Comparison of ENCODE assay signal across 8 cellular contexts in the genomic region with DNA sequence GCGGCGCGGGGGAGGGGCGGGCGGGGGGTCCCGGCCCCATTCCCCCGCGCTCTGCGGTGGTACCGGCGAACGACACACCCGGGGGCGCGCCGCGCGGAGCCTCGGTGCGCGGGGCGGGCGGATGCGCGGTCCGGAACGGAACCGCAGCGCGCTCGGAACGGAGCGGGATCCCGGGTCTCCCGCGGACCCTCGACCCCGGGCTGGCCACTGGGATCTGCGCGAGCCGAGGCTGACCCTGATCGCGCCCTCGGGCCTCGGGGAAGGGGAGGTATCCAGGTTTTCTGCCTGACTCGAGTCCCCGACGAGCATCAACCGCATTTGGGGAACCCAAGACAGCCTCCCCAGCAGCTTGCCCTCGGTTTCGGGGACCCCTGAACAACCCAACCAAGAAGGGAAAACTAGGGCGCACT. TPM values are rescaled to one million over a fixed set of nuclear protein-coding genes. Genes with fewer than 3 reads are reported as not detected.
DNase-seq lines count a peak whose midpoint lies in the region; ATAC-seq and TF ChIP-seq lines count a peak whose summit lies in the region.
"Had no signal": no experiment of that assay in that cellular context is flagged by ENCODE, and none has a peak within 500 bp of the region (broad histone marks: within the 10 kb centered on the region; RNA-seq: fewer than 3 reads in every experiment).

No MANE protein-coding gene starts in this region.

- H3K27ac Mint-ChIP-seq in stimulated activated effector memory CD8-positive, alpha-beta T cell treated with anti-CD3 and anti-CD28 coated beads, Interleukin-12 subunit alpha, Interleukin-12 subunit beta, amount 100 ng/mL, for 72 hours, result no peak overlapping the region

- intact Hi-C loops in colonic mucosa (cut with DNase I), result no loop called here

- H3K27ac ChIP-seq in HUES48 (ENCODE audit: low read depth, low read length), result no peak overlapping the region
- no peak overlapping the region for H3K27ac ChIP-seq in colonic mucosa

- H3K9ac ChIP-seq in HUES48 (ENCODE audit: low read depth, low read length) (no peak overlapping the region), colonic mucosa (ENCODE audit: low read depth in 2 of 2, low read length in 2 of 2) (no peak overlapping the region)

- no peak for ATAC-seq in stimulated activated effector memory CD8-positive, alpha-beta T cell treated with anti-CD3 and anti-CD28 coated beads, Interleukin-12 subunit alpha, Interleukin-12 subunit beta, amount 100 ng/mL, for 72 hours
- ATAC-seq in HG03159 (IDR thresholded peaks at IDR 0.05; ENCODE audit: unreplicated experiment) (no peak), GM21723 (IDR thresholded peaks at IDR 0.05; ENCODE audit: unreplicated experiment) (no peak)

- H3K9me3 ChIP-seq in HUES48 (ENCODE audit: control insufficient read depth, insufficient read depth, low read length), result no peaks in the 10 kb centered on the region
- no peaks in the 10 kb centered on the region for H3K9me3 ChIP-seq in colonic mucosa

- peaks cover 5% of the 10 kb centered on the region for H3K4me1 Mint-ChIP-seq in stimulated activated effector memory CD8-positive, alpha-beta T cell treated with anti-CD3 and anti-CD28 coated beads, Interleukin-12 subunit alpha, Interleukin-12 subunit beta, amount 100 ng/mL, for 72 hours

- H3K4me3 Mint-ChIP-seq in stimulated activated effector memory CD8-positive, alpha-beta T cell treated with anti-CD3 and anti-CD28 coated beads, Interleukin-12 subunit alpha, Interleukin-12 subunit beta, amount 100 ng/mL, for 72 hours, result peak overlapping the region; percentile 20

- no peaks in the 10 kb centered on the region for H3K9me3 Mint-ChIP-seq in stimulated activated effector memory CD8-positive, alpha-beta T cell treated with anti-CD3 and anti-CD28 coated beads, Interleukin-12 subunit alpha, Interleukin-12 subunit beta, amount 100 ng/mL, for 72 hours

- no peak for DNase-seq in colonic mucosa
- DNase-seq in left kidney (ENCODE audit: low read depth, low spot score), result peak; percentile 46
- no peak for DNase-seq in stimulated activated effector memory CD8-positive, alpha-beta T cell treated with anti-CD3 and anti-CD28 coated beads, Interleukin-12 subunit alpha, Interleukin-12 subunit beta, amount 100 ng/mL, for 72 hours (ENCODE audit: low spot score in 2 of 2)
- no peak for DNase-seq in NCI-H128 (lab: John Stamatoyannopoulos, UW; ENCODE audit: unreplicated experiment)
- DNase-seq: NCI-H187 had no signal

- peak overlapping the region; percentile 56 for H3K4me3 ChIP-seq in HUES48 (ENCODE audit: low read depth, low read length)
- H3K4me3 ChIP-seq in colonic mucosa, result peak overlapping the region; percentile 27

- H3K36me3 Mint-ChIP-seq in stimulated activated effector memory CD8-positive, alpha-beta T cell treated with anti-CD3 and anti-CD28 coated beads, Interleukin-12 subunit alpha, Interleukin-12 subunit beta, amount 100 ng/mL, for 72 hours, result peaks cover 9% of the 10 kb centered on the region

- TF ChIP-seq CTCF in colonic mucosa (IDR thresholded peaks at IDR 0.05), result no peak

- H3K27me3 ChIP-seq in HUES48 (ENCODE audit: control insufficient read depth, insufficient read depth, low read length) (peaks cover 82% of the 10 kb centered on the region), colonic mucosa (peaks cover 44% of the 10 kb centered on the region)

- no peaks in the 10 kb centered on the region for H3K36me3 ChIP-seq in HUES48 (ENCODE audit: control insufficient read depth, insufficient read depth, low read length)
- no peaks in the 10 kb centered on the region for H3K36me3 ChIP-seq in colonic mucosa

- H3K4me1 ChIP-seq in HUES48 (ENCODE audit: control insufficient read depth, insufficient read depth, low read length) (peaks cover 14% of the 10 kb centered on the region), colonic mucosa (peaks cover 3% of the 10 kb centered on the region)

RNA-seq across cellular contexts. Expression of gene BEAN1, which starts 0.4 kb away (rescaled TPM):
- under 1 TPM in 1 of 2 donors, not detected in 1; 0.32 TPM for total RNA-seq in colonic mucosa
